17 cellular contexts compared by ENCODE assay signal in the genomic region with DNA sequence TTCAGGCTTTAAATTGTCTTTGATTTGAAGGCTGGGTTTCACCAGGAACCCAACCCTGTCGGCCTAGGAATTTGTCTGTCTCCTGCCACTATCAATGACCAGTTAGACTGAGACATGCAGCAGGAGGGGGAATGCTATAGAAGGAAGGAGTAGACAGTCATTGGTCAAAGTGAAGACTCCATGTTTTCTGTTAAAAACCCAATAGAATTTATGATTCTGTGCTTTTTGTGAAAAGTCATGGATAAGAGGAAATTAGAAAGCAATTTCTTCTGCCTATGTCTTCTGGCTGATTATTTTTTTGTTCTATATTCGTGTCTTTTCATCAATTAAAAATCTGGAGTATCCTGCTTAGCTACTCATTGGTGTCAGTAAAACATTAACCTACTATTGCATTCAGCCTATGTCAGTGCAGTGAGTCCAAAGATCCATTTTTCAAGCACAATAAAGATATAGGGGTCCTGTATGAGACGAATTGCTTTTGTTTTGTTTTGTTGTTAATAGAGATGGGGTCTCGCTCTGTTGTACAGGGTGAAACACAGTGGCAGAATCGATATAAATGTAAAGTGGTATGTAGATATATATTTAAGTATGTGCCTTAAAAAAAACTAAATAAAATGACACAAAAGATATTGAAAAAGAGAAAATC. TPM values are rescaled to one million over a fixed set of nuclear protein-coding genes. Genes with fewer than 3 reads are reported as not detected.
"Had no signal": no experiment of that assay in that cellular context is flagged by ENCODE, and none has a peak within 500 bp of the region (broad histone marks: within the 10 kb centered on the region; RNA-seq: fewer than 3 reads in every experiment).

No MANE protein-coding gene starts in this region.

- H3K9me3 ChIP-seq: esophagus muscularis mucosa, lower lobe of right lung, neutrophil, tibial nerve had no signal

- H3K27ac ChIP-seq: cardiac muscle cell, esophagus muscularis mucosa, parathyroid adenoma, tibial nerve, WERI-Rb-1 had no signal

- H3K79me2 ChIP-seq: parathyroid adenoma had no signal

- H3K4me1 Mint-ChIP-seq: activated CD4-positive, alpha-beta T cell treated with anti-CD3 and anti-CD28 coated beads for 36 hours; activated CD8-positive, alpha-beta memory T cell treated with anti-CD3 and anti-CD28 coated beads, Interleukin-2, amount 10 ng/mL, durations not matched to agents 7 days and 5 days had no signal

- H2AFZ ChIP-seq: parathyroid adenoma had no signal

- ATAC-seq: activated CD4-positive, alpha-beta T cell treated with anti-CD3 and anti-CD28 coated beads for 36 hours; activated CD8-positive, alpha-beta memory T cell treated with anti-CD3 and anti-CD28 coated beads, Interleukin-2, amount 10 ng/mL, durations not matched to agents 7 days and 5 days; lower lobe of right lung had no signal

- H3K4me3 ChIP-seq: cardiac muscle cell, esophagus muscularis mucosa, lower lobe of right lung, tibial nerve had no signal

- H3K36me3 Mint-ChIP-seq: activated CD4-positive, alpha-beta memory T cell treated with anti-CD3 and anti-CD28 coated beads for 36 hours; activated CD8-positive, alpha-beta memory T cell treated with anti-CD3 and anti-CD28 coated beads, Interleukin-2, amount 10 ng/mL, durations not matched to agents 7 days and 5 days; naive B cell had no signal

- H3K27me3 ChIP-seq: cardiac muscle cell, esophagus muscularis mucosa, neutrophil, tibial nerve had no signal

- H3K4me3 Mint-ChIP-seq: activated CD4-positive, alpha-beta memory T cell treated with anti-CD3 and anti-CD28 coated beads for 36 hours; activated CD4-positive, alpha-beta T cell treated with anti-CD3 and anti-CD28 coated beads for 36 hours; activated CD8-positive, alpha-beta memory T cell treated with anti-CD3 and anti-CD28 coated beads, Interleukin-2, amount 10 ng/mL, durations not matched to agents 7 days and 5 days; T-helper 1 cell treated with Interleukin-12 subunit alpha and Interleukin-12 subunit beta and Interleukin-4 antibody, amounts not matched to agents 30 μg/mL and 1 μg/mL, for 36 hours had no signal

- H3K36me3 ChIP-seq: cardiac muscle cell, esophagus muscularis mucosa, lower lobe of right lung, neutrophil, tibial nerve, WERI-Rb-1 had no signal

- H3K9ac ChIP-seq: parathyroid adenoma had no signal

- DNase-seq: activated CD4-positive, alpha-beta memory T cell treated with anti-CD3 and anti-CD28 coated beads for 36 hours; activated CD4-positive, alpha-beta T cell treated with anti-CD3 and anti-CD28 coated beads for 36 hours; activated CD8-positive, alpha-beta memory T cell treated with anti-CD3 and anti-CD28 coated beads, Interleukin-2, amount 10 ng/mL, durations not matched to agents 7 days and 5 days; activated naive CD4-positive, alpha-beta T cell treated with anti-CD3 and anti-CD28 coated beads, Interleukin-2, amount 50 U/mL, for 16 hours; activated T-cell treated with anti-CD3 and anti-CD28 coated beads, Interleukin-2, amount 50 U/mL, for 1 hour; hippocampal formation; lower lobe of right lung; naive B cell; stimulated activated CD4-positive, alpha-beta T cell treated with anti-CD3 and anti-CD28 coated beads, Interleukin-4, amount 100 ng/mL, for 1 hour; stimulated activated naive CD4-positive, alpha-beta T cell; WERI-Rb-1 had no signal

- H3K9me3 Mint-ChIP-seq: activated CD4-positive, alpha-beta memory T cell treated with anti-CD3 and anti-CD28 coated beads for 36 hours; naive B cell; T-helper 1 cell treated with Interleukin-12 subunit alpha and Interleukin-12 subunit beta and Interleukin-4 antibody, amounts not matched to agents 30 μg/mL and 1 μg/mL, for 36 hours had no signal

- H3K4me1 ChIP-seq: parathyroid adenoma had no signal

- H3K27ac Mint-ChIP-seq: activated CD4-positive, alpha-beta memory T cell treated with anti-CD3 and anti-CD28 coated beads for 36 hours; activated CD4-positive, alpha-beta T cell treated with anti-CD3 and anti-CD28 coated beads for 36 hours; activated CD8-positive, alpha-beta memory T cell treated with anti-CD3 and anti-CD28 coated beads, Interleukin-2, amount 10 ng/mL, durations not matched to agents 7 days and 5 days; T-helper 1 cell treated with Interleukin-12 subunit alpha and Interleukin-12 subunit beta and Interleukin-4 antibody, amounts not matched to agents 30 μg/mL and 1 μg/mL, for 36 hours had no signal

- H3K27me3 Mint-ChIP-seq: activated CD4-positive, alpha-beta memory T cell treated with anti-CD3 and anti-CD28 coated beads for 36 hours; activated CD8-positive, alpha-beta memory T cell treated with anti-CD3 and anti-CD28 coated beads, Interleukin-2, amount 10 ng/mL, durations not matched to agents 7 days and 5 days; naive B cell had no signal

RNA-seq across cellular contexts. Expression of a gene that starts 7.9 kb away (rescaled TPM):
- total RNA-seq: activated CD4-positive, alpha-beta memory T cell treated with anti-CD3 and anti-CD28 coated beads for 36 hours; activated CD4-positive, alpha-beta T cell treated with anti-CD3 and anti-CD28 coated beads for 36 hours; activated CD8-positive, alpha-beta memory T cell treated with anti-CD3 and anti-CD28 coated beads, Interleukin-2, amount 10 ng/mL, durations not matched to agents 7 days and 5 days had no signal
